ENCODE assay signal across 1 cellular context in genomic region chr12:77720258-77720657, GRCh38.
TF ChIP-seq lines count a peak whose summit lies in the region.

No MANE protein-coding gene starts in this region.

TF ChIP-seq in SK-N-SH treated with all-trans-retinoic acid at 6 μM for 48 hours, 23 proteins besides CTCF, POLR2A, EP300 and RAD21 (continued from another document):
- no peak for TF ChIP-seq PPARA (CRISPR knock-in tag; IDR thresholded peaks at IDR 0.05; ENCODE audit: borderline replicate concordance)
TF ChIP-seq in SK-N-SH treated with all-trans-retinoic acid at 6 μM for 48 hours: peak in this region for 0.
